ENCODE assay signal across 9 cellular contexts in the genomic region with DNA sequence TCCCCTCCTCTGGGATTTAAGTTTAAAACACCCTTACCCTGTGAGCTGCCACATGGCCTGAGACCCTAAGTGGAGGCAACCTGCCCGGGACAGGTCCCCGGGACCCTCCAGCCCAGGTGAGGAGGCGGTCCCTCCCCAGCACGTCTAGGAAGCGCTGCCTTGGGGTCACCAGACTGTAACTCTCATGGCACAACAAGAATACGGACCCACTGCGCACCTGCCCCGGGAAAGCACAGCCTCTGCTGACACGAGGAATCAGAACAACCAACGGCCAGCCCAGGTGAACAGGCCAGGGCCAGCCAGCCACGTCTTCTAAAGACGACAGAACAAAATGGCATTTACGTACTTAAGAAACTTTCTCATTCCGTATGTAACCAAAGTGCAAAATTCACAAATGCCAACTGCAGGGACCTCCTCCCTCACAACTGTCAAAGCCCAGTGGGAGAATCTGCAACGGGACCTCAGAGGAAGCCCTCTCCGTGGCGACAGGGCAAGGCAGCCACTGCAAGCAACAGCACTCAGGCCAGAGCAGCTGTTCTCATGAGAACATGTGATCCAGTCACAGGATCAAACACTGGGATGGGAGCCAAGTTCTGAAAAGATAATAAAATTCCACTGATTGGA.
DNase-seq lines count a peak whose midpoint lies in the region; TF ChIP-seq lines count a peak whose summit lies in the region.
"Had no signal": no experiment of that assay in that cellular context is flagged by ENCODE, and none has a peak within 500 bp of the region (broad histone marks: within the 10 kb centered on the region; RNA-seq: fewer than 3 reads in every experiment).

No MANE protein-coding gene starts in this region.

- H3K4me1 ChIP-seq in BE2C: peaks cover 13% of the 10 kb centered on the region

- no peaks in the 10 kb centered on the region for H3K36me3 ChIP-seq in BE2C

- H3K4me3 ChIP-seq in BE2C (ENCODE audit: low read depth, low read length): no peak overlapping the region

- POLR2A ChIA-PET in HEK293T (lab: Yijun Ruan, JAX): no interaction called here

- no peak for TF ChIP-seq CTCF in BE2C (IDR thresholded peaks at IDR 0.05; ENCODE audit: low read depth, low read length)

- CTCF ChIA-PET in HEK293T (lab: Yijun Ruan, JAX): no interaction called here

- DNase-seq in BE2C: peak; percentile 63
- peak; percentile 5 for DNase-seq in NCI-H1436 treated with DMSO at 0.1 percent for 48 hours (lab: John Stamatoyannopoulos, UW)
- peak; percentile 29 for DNase-seq in dermis blood vessel endothelial cell
- peak; percentile 84 for DNase-seq in mesenteric fat pad (ENCODE audit: low spot score)
- DNase-seq in AML-193 (lab: John Stamatoyannopoulos, UW): no peak
- no peak for DNase-seq in NCI-H1930 (lab: John Stamatoyannopoulos, UW)
- no peak for DNase-seq in HPDE6-E6E7 (ENCODE audit: extremely low spot score)
- DNase-seq in HEK293T (ENCODE audit: extremely low spot score): no peak
- DNase-seq: T-helper 1 cell had no signal

- no peaks in the 10 kb centered on the region for H3K27me3 ChIP-seq in BE2C

- H3K9me3 ChIP-seq in BE2C: no peaks in the 10 kb centered on the region

TF ChIP-seq in HEK293T, 16 proteins besides CTCF, POLR2A, EP300 and RAD21:
- TF ChIP-seq FOXM1 (IDR thresholded peaks at IDR 0.05; ENCODE audit: borderline replicate concordance) (no peak), ELF4 (IDR thresholded peaks at IDR 0.05) (no peak), NFRKB (IDR thresholded peaks at IDR 0.05) (no peak), TARDBP (IDR thresholded peaks at IDR 0.05) (no peak), LEF1 (IDR thresholded peaks at IDR 0.05; ENCODE audit: borderline replicate concordance) (no peak), BHLHE40 (IDR thresholded peaks at IDR 0.05; ENCODE audit: borderline replicate concordance) (no peak), FOXK2 (IDR thresholded peaks at IDR 0.05) (no peak), HDGF (IDR thresholded peaks at IDR 0.05; ENCODE audit: borderline replicate concordance) (no peak), SP1 (IDR thresholded peaks at IDR 0.05) (no peak), ZNF384 (IDR thresholded peaks at IDR 0.05) (no peak), SUZ12 (IDR thresholded peaks at IDR 0.05) (no peak)
- TF ChIP-seq, protein P1, sequence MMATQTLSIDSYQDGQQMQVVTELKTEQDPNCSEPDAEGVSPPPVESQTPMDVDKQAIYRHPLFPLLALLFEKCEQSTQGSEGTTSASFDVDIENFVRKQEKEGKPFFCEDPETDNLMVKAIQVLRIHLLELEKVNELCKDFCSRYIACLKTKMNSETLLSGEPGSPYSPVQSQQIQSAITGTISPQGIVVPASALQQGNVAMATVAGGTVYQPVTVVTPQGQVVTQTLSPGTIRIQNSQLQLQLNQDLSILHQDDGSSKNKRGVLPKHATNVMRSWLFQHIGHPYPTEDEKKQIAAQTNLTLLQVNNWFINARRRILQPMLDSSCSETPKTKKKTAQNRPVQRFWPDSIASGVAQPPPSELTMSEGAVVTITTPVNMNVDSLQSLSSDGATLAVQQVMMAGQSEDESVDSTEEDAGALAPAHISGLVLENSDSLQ (IDR thresholded peaks at IDR 0.05): no peak
TF ChIP-seq in HEK293T: peak in this region for 0.

Comparison
In these comparisons a context has a peak if more than half of its experiments do, and no peak if none do; other contexts are left out.
1. DNase-seq: peak in BE2C (single experiment), NCI-H1436 treated with DMSO at 0.1 percent for 48 hours (single experiment), dermis blood vessel endothelial cell (single experiment) and mesenteric fat pad (single experiment); none in AML-193 (0 of 2), NCI-H1930 (0 of 2), HPDE6-E6E7 (single experiment) and HEK293T (single experiment).